Comparison of ENCODE assay signal across 32 cellular contexts in genomic region chr20:15676815-15677214, GRCh38.
"Had no signal": no experiment of that assay in that cellular context is flagged by ENCODE, and none has a peak within 500 bp of the region (broad histone marks: within the 10 kb centered on the region; RNA-seq: fewer than 3 reads in every experiment).

No MANE protein-coding gene starts in this region.

- H3K27ac ChIP-seq: adrenal gland, body of pancreas, brain microvascular endothelial cell, breast epithelium, VCaP had no signal

- H3K36me3 ChIP-seq: adrenal gland, brain microvascular endothelial cell, breast epithelium had no signal

- FAIRE-seq: TTC549 had no signal

- H3K4me3 ChIP-seq: adrenal gland, body of pancreas, breast epithelium had no signal

- DNase-seq: activated B cell treated with CpG ODN at 0.5 μM for 24 hours; activated CD4-positive, alpha-beta memory T cell treated with anti-CD3 and anti-CD28 coated beads for 36 hours; activated CD4-positive, alpha-beta T cell treated with anti-CD3 and anti-CD28 coated beads for 4 hours; activated CD4-positive, alpha-beta T cell treated with anti-CD3 and anti-CD28 coated beads, Interleukin-2, amount 10 ng/mL, durations not matched to agents 24 days and 14 days; activated CD4-positive, alpha-beta T cell treated with anti-CD3 and anti-CD28 coated beads, Interleukin-2, amount 50 U/mL, for 1 hour; activated CD4-positive, alpha-beta T cell treated with anti-CD3 and anti-CD28 coated beads, Interleukin-2, amount 50 U/mL, for 4 hours; activated CD4-positive, CD25-positive, alpha-beta regulatory T cell treated with anti-CD3 and anti-CD28 coated beads, Interleukin-2, amount 50 U/mL, for 72 hours; activated CD8-positive, alpha-beta memory T cell treated with anti-CD3 and anti-CD28 coated beads, Interleukin-2, amount 50 U/mL, for 4 hours; activated CD8-positive, alpha-beta T cell treated with anti-CD3 and anti-CD28 coated beads for 36 hours; activated effector memory CD4-positive, alpha-beta T cell treated with anti-CD3 and anti-CD28 coated beads, Interleukin-2, amount 50 U/mL, for 16 hours; activated gamma-delta T cell treated with Interleukin-2 at 50 U/mL for 16 hours; activated naive CD4-positive, alpha-beta T cell; activated naive CD4-positive, alpha-beta T cell treated with anti-CD3 and anti-CD28 coated beads for 36 hours; activated naive CD4-positive, alpha-beta T cell treated with anti-CD3 and anti-CD28 coated beads, Interleukin-2, amount 50 U/mL, for 16 hours; activated naive CD8-positive, alpha-beta T cell treated with anti-CD3 and anti-CD28 coated beads for 36 hours; activated T-cell treated with anti-CD3 and anti-CD28 coated beads for 4 hours; activated T-cell treated with anti-CD3 and anti-CD28 coated beads, Interleukin-2, amount 50 U/mL, for 1 hour; activated T-cell treated with anti-CD3 and anti-CD28 coated beads, Interleukin-2, amount 50 U/mL, for 4 hours; activated T-cell treated with anti-CD3 and anti-CD28 coated beads, Interleukin-2, amount 50 U/mL, for 72 hours; adrenal gland; amniotic stem cell; aorta; body of pancreas; brain microvascular endothelial cell; central memory CD4-positive, alpha-beta T cell; T-helper 2 cell; T-helper 9 cell had no signal

- ATAC-seq: activated CD8-positive, alpha-beta T cell treated with anti-CD3 and anti-CD28 coated beads for 36 hours; activated naive CD4-positive, alpha-beta T cell treated with anti-CD3 and anti-CD28 coated beads, Interleukin-2, amount 50 U/mL, for 72 hours; activated T-cell treated with anti-CD3 and anti-CD28 coated beads, Interleukin-2, amount 50 U/mL, for 4 hours; activated T-cell treated with anti-CD3 and anti-CD28 coated beads, Interleukin-2, amount 50 U/mL, for 72 hours; activated T-helper 17 cell treated with anti-CD3 and anti-CD28 coated beads, Interleukin-2, amount 50 U/mL, for 72 hours; body of pancreas had no signal

- H3K27me3 ChIP-seq: adrenal gland, body of pancreas, brain microvascular endothelial cell, breast epithelium had no signal

- H3K9me3 ChIP-seq: adrenal gland, body of pancreas, breast epithelium had no signal

- H3K4me1 ChIP-seq: adrenal gland, body of pancreas, breast epithelium had no signal
